31 cellular contexts compared by ENCODE assay signal in the genomic region with DNA sequence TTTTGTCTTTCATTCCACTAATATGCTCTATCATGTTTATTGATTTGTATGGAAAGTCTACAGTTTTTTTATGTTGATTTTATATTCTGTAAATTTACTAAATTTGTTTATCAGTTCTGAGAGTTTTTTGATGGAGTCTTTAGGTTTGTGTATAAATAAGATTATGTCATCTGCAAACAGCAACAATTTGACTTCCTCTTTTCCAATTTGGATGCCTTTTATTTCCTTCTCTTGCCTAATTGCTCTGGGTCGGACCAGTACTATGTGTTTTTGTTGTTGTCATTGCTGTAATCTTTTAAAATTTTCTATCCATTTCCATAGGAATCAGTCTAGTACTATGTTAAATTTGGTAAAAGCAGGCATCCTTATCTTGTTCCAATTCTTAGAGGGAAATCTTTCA. TPM values are rescaled to one million over a fixed set of nuclear protein-coding genes. Genes with fewer than 3 reads are reported as not detected.
"Had no signal": no experiment of that assay in that cellular context is flagged by ENCODE, and none has a peak within 500 bp of the region (broad histone marks: within the 10 kb centered on the region; RNA-seq: fewer than 3 reads in every experiment).

No MANE protein-coding gene starts in this region.

- H3K4me2 ChIP-seq: neural progenitor cell, smooth muscle cell had no signal

- H3K4me3 ChIP-seq: neural progenitor cell, ovary, psoas muscle, right lobe of liver, skin epidermis, smooth muscle cell, spleen, suprapubic skin, testis, tibial artery, transverse colon, vagina had no signal

- DNase-seq: natural killer cell; occipital lobe; ovary; posterior cingulate gyrus; psoas muscle; right cardiac atrium; right lobe of liver; spleen; stimulated activated CD4-positive, alpha-beta T cell treated with anti-CD3 and anti-CD28 coated beads, Interleukin-12 subunit alpha, Interleukin-12 subunit beta, amount 100 ng/mL, for 4 hours; stimulated activated CD4-positive, alpha-beta T cell treated with anti-CD3 and anti-CD28 coated beads, Interleukin-1b, Interleukin-23, amount 100 ng/mL, for 48 hours; stimulated activated CD4-positive, alpha-beta T cell treated with anti-CD3 and anti-CD28 coated beads, Interleukin-4, amount 100 ng/mL, for 1 hour; stimulated activated CD4-positive, alpha-beta T cell treated with anti-CD3 and anti-CD28 coated beads, Interleukin-4, amount 100 ng/mL, for 4 hours; stimulated activated CD8-positive, alpha-beta memory T cell treated with anti-CD3 and anti-CD28 coated beads, Interleukin-4, amount 100 ng/mL, for 48 hours; stimulated activated naive CD4-positive, alpha-beta T cell; stimulated activated naive CD8-positive, alpha-beta T cell treated with anti-CD3 and anti-CD28 coated beads, Interleukin-15, amount 100 ng/mL, for 72 hours; stimulated activated naive CD8-positive, alpha-beta T cell treated with anti-CD3 and anti-CD28 coated beads, Interleukin-15, Interleukin-2, amounts not matched to agents 100 U/mL and 50 U/mL, for 24 hours; substantia nigra; testis; tibial artery; transverse colon had no signal

- H2AFZ ChIP-seq: neural progenitor cell, parathyroid adenoma had no signal

- H3K36me3 ChIP-seq: neural progenitor cell, ovary, right lobe of liver, transverse colon, vagina had no signal

- H3K9ac ChIP-seq: neural progenitor cell, parathyroid adenoma had no signal

- H3K9me3 ChIP-seq: ovary, psoas muscle, right lobe of liver, spleen, suprapubic skin, testis, tibial artery, transverse colon, vagina had no signal

- H3K79me2 ChIP-seq: parathyroid adenoma had no signal

- H3K4me1 ChIP-seq: neural progenitor cell, parathyroid adenoma, psoas muscle, spleen, suprapubic skin, testis, tibial artery, vagina had no signal

- H3K27me3 ChIP-seq: neural progenitor cell, ovary, right lobe of liver, spleen, suprapubic skin, testis, tibial artery, transverse colon, vagina had no signal

- ATAC-seq: natural killer cell; psoas muscle; right cardiac atrium; right lobe of liver; stimulated activated memory B cell treated with anti-CD40 and anti-IgM and Interleukin-4, amounts not matched to agents 10 μg/mL and 1 μg/mL and 100 μg/mL, for 72 hours; stimulated activated naive CD8-positive, alpha-beta T cell treated with anti-CD3 and anti-CD28 coated beads, Interleukin-15, amount 100 ng/mL, for 72 hours; stimulated activated naive CD8-positive, alpha-beta T cell treated with anti-CD3 and anti-CD28 coated beads, Interleukin-15, Interleukin-2, amounts not matched to agents 100 U/mL and 50 U/mL, for 24 hours had no signal

- FAIRE-seq: urothelium cell line had no signal

- H3K27ac ChIP-seq: neural progenitor cell, ovary, parathyroid adenoma, psoas muscle, right lobe of liver, skin epidermis, spleen, suprapubic skin, testis, tibial artery, transverse colon, vagina had no signal

RNA-seq across cellular contexts. Expression of a gene that starts 46.0 kb away (rescaled TPM):
- total RNA-seq: natural killer cell, occipital lobe, osteoblast, progenitor cell of endocrine pancreas, psoas muscle, right cardiac atrium, right lobe of liver, spleen had no signal
- polyA plus RNA-seq: neural cell, right cardiac atrium, spleen had no signal
